Comparison of ENCODE assay signal across 17 cellular contexts in the genomic region with DNA sequence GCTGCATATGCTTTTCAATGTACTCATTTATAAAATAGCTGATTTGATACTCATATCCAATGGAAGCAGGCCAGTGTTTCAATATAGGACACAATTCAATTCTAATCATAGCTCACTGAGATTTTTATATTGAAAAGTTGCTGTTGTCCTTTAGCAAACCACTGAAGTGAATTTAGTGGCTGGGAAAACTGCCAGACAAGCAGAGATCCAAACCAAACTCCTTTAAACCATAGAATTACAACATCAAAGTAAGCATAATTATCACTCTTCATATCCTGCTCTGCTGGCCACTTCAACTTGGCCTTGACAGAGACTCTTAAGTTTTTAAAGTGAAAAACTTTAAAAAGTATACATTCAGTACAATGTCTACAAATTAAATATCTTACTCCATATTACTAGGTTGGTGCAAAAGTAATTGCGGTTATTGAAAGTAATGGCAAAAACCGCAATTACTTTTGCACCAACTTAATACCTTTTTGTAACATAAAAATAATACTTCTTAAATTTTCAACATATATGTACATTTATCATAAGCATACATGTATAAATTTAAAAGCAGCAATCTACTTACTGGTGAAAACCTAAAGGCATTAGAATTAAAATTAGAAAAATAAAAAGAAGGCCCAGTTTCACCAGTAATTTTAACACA.
"Had no signal": no experiment of that assay in that cellular context is flagged by ENCODE, and none has a peak within 500 bp of the region (broad histone marks: within the 10 kb centered on the region; RNA-seq: fewer than 3 reads in every experiment).

No MANE protein-coding gene starts in this region.

- H3K9me3 ChIP-seq: right atrium auricular region, upper lobe of left lung had no signal

- H3K4me1 ChIP-seq: right atrium auricular region, upper lobe of left lung had no signal

- H3K4me3 ChIP-seq: right atrium auricular region, skin epidermis, upper lobe of left lung had no signal

- H3K27ac ChIP-seq: right atrium auricular region, skin epidermis, upper lobe of left lung had no signal

- DNase-seq: activated CD4-positive, alpha-beta memory T cell treated with anti-CD3 and anti-CD28 coated beads for 36 hours; activated CD4-positive, alpha-beta T cell treated with anti-CD3 and anti-CD28 coated beads for 36 hours; activated CD8-positive, alpha-beta memory T cell treated with anti-CD3 and anti-CD28 coated beads, Interleukin-2, amount 10 ng/mL, durations not matched to agents 7 days and 5 days; activated naive CD4-positive, alpha-beta T cell treated with anti-CD3 and anti-CD28 coated beads for 36 hours; activated T-cell treated with anti-CD3 and anti-CD28 coated beads, Interleukin-2, amount 50 U/mL, for 1 hour; dermis blood vessel endothelial cell; effector memory CD8-positive, alpha-beta T cell; glutamatergic neuron; nucleus accumbens; posterior cingulate gyrus; stimulated activated CD4-positive, alpha-beta T cell treated with anti-CD3 and anti-CD28 coated beads, Interleukin-4, amount 100 ng/mL, for 4 hours; stimulated activated CD8-positive, alpha-beta memory T cell treated with anti-CD3 and anti-CD28 coated beads, Interleukin-4, amount 100 ng/mL, for 48 hours; stimulated activated naive CD8-positive, alpha-beta T cell treated with anti-CD3 and anti-CD28 coated beads, Interleukin-15, Interleukin-2, amounts not matched to agents 100 U/mL and 50 U/mL, for 24 hours; T-helper 17 cell; upper lobe of left lung had no signal

- H3K27me3 ChIP-seq: right atrium auricular region, upper lobe of left lung had no signal

- ATAC-seq: activated CD4-positive, alpha-beta T cell treated with anti-CD3 and anti-CD28 coated beads for 36 hours; activated CD8-positive, alpha-beta memory T cell treated with anti-CD3 and anti-CD28 coated beads, Interleukin-2, amount 10 ng/mL, durations not matched to agents 7 days and 5 days; effector memory CD8-positive, alpha-beta T cell; stimulated activated naive CD8-positive, alpha-beta T cell treated with anti-CD3 and anti-CD28 coated beads, Interleukin-15, Interleukin-2, amounts not matched to agents 100 U/mL and 50 U/mL, for 24 hours; T-helper 17 cell had no signal

- H3K36me3 ChIP-seq: right atrium auricular region, upper lobe of left lung had no signal
